In genomic region chr21:45085700-45086099, GRCh38 we compare ENCODE assay signal across 12 cellular contexts.
"Had no signal": no experiment of that assay in that cellular context is flagged by ENCODE, and none has a peak within 500 bp of the region (broad histone marks: within the 10 kb centered on the region; RNA-seq: fewer than 3 reads in every experiment).

No MANE protein-coding gene starts in this region.

- H3K27ac Mint-ChIP-seq: stimulated activated memory B cell treated with anti-CD40 and anti-IgM and Interleukin-4, amounts not matched to agents 10 μg/mL and 1 μg/mL and 100 μg/mL, for 72 hours had no signal

- H3K27ac ChIP-seq: cardiac muscle cell, pancreas had no signal

- ATAC-seq: gastroesophageal sphincter; left lobe of liver; pancreas; SK-N-SH treated with all-trans-retinoic acid at 6 μM for 48 hours; stimulated activated memory B cell treated with anti-CD40 and anti-IgM and Interleukin-4, amounts not matched to agents 10 μg/mL and 1 μg/mL and 100 μg/mL, for 72 hours; WTC11 had no signal

- H3K27me3 ChIP-seq: cardiac muscle cell, gastroesophageal sphincter, pancreas had no signal

- H3K4me3 ChIP-seq: cardiac muscle cell, gastroesophageal sphincter, pancreas had no signal

- H3K36me3 ChIP-seq: cardiac muscle cell, pancreas had no signal

- H3K36me3 Mint-ChIP-seq: WTC11 had no signal

- H3K9me3 Mint-ChIP-seq: activated CD4-positive, alpha-beta T cell treated with anti-CD3 and anti-CD28 coated beads, Interleukin-2, amount 10 ng/mL, durations not matched to agents 24 days and 14 days; naive B cell; stimulated activated memory B cell treated with anti-CD40 and anti-IgM and Interleukin-4, amounts not matched to agents 10 μg/mL and 1 μg/mL and 100 μg/mL, for 72 hours; T-helper 1 cell treated with Interleukin-12 subunit alpha and Interleukin-12 subunit beta and Interleukin-4 antibody, amounts not matched to agents 30 μg/mL and 1 μg/mL, for 36 hours; WTC11 had no signal

- H3K27me3 Mint-ChIP-seq: activated CD4-positive, alpha-beta T cell treated with anti-CD3 and anti-CD28 coated beads, Interleukin-2, amount 10 ng/mL, durations not matched to agents 24 days and 14 days; naive B cell; stimulated activated memory B cell treated with anti-CD40 and anti-IgM and Interleukin-4, amounts not matched to agents 10 μg/mL and 1 μg/mL and 100 μg/mL, for 72 hours had no signal

- DNase-seq: activated T-cell treated with anti-CD3 and anti-CD28 coated beads, Interleukin-2, amount 50 U/mL, for 1 hour; naive B cell; pancreas; stimulated activated CD4-positive, alpha-beta T cell treated with anti-CD3 and anti-CD28 coated beads, Interleukin-12 subunit alpha, Interleukin-12 subunit beta, amount 100 ng/mL, for 4 hours had no signal

- H3K4me3 Mint-ChIP-seq: activated CD4-positive, alpha-beta T cell treated with anti-CD3 and anti-CD28 coated beads, Interleukin-2, amount 10 ng/mL, durations not matched to agents 24 days and 14 days; stimulated activated memory B cell treated with anti-CD40 and anti-IgM and Interleukin-4, amounts not matched to agents 10 μg/mL and 1 μg/mL and 100 μg/mL, for 72 hours; WTC11 had no signal

- H3K9me3 ChIP-seq: gastroesophageal sphincter, pancreas had no signal

- H3K4me1 ChIP-seq: pancreas had no signal
